ENCODE assay signal across 8 cellular contexts in the genomic region with DNA sequence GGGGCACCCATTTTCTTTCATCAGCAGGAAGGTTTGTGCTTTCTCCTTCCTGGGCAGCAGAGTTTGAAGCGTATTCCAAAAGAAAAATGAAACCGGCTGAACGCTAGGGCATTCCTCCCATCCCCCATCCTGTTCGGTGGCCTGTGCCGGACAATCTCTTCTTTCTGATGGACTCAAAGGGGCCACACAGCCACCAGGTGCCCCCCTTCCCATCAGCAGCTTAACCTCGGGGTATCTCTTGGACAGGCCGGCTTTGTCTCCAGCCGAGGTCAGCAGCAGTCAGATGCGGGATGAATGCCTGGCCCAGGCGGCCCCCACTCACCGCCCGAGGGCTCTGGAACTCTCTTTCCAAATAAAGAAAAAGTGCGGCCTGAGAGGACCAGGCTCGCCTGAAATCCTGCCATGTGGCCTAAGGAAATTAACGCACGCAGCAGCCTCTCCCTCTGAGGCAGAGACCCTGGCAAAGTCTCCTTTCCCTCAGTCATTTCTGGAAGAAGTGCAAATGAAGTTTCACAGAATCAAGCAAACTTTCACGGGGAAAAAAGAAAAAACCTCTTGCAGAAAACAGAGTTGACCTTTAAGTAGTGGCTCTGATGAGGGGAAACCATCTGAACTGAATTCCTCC.
DNase-seq lines count a peak whose midpoint lies in the region; ATAC-seq and TF ChIP-seq lines count a peak whose summit lies in the region.

No MANE protein-coding gene starts in this region.

- H3K9me2 ChIP-seq in GM23248 (ENCODE audit: insufficient read depth) = no peaks in the 10 kb centered on the region

- H3K4me2 ChIP-seq in GM23248 (ENCODE audit: unreplicated experiment) = peak overlapping the region; percentile 81

- H3K27me3 Mint-ChIP-seq in neural crest cell (ENCODE audit: low read depth) = peaks cover 4% of the 10 kb centered on the region

- H2AFZ ChIP-seq in GM23248 = no peak overlapping the region

- H3K9me3 Mint-ChIP-seq in neural crest cell = no peaks in the 10 kb centered on the region

- peaks cover 52% of the 10 kb centered on the region for H3F3A ChIP-seq in GM23248 (ENCODE audit: insufficient read depth)

- H3K27me3 ChIP-seq in GM23248 (replicated peaks; ENCODE audit: insufficient read depth) (no peaks in the 10 kb centered on the region), esophagus muscularis mucosa (no peaks in the 10 kb centered on the region)

- TF ChIP-seq POLR2A in esophagus muscularis mucosa (IDR thresholded peaks at IDR 0.05; ENCODE audit: low read depth) = no peak

- no peak for TF ChIP-seq EP300 in esophagus muscularis mucosa (IDR thresholded peaks at IDR 0.05)

- H3K4me3 ChIP-seq in GM23248 (peak overlapping the region; percentile 66), esophagus muscularis mucosa (peak overlapping the region; percentile 44 to 60 (median 46))

- DNase-seq in GM23248 = peak; percentile 66
- peak; percentile 99 for DNase-seq in SK-MEL-5 (ENCODE audit: low read depth, low spot score)
- no peak for DNase-seq in esophagus muscularis mucosa (ENCODE audit: extremely low spot score)
- peak; percentile 72 for DNase-seq in neural crest cell (ENCODE audit: low read depth, low spot score)
- DNase-seq in GM19238 (ENCODE audit: insufficient read length, low spot score) = no peak

- H3K9me3 ChIP-seq in GM23248 (ENCODE audit: low read depth) = no peaks in the 10 kb centered on the region
- H3K9me3 ChIP-seq in esophagus muscularis mucosa = no peaks in the 10 kb centered on the region

- TF ChIP-seq CTCF in esophagus muscularis mucosa (IDR thresholded peaks at IDR 0.05) = no peak
- TF ChIP-seq CTCF in neural crest cell (conservative IDR thresholded peaks at IDR 0.05) = no peak

- 2 to 4% methylated on average over 17 of the region's 17 CpGs for WGBS in GM23248 (ENCODE audit: low coverage in 1 of 2, low lambda C conversion rate in 2 of 2, missing lambda C conversion rate in 2 of 2), 2 experiments
- WGBS in esophagus muscularis mucosa = 15% methylated on average over 13 of the region's 17 CpGs

- peaks cover 63% of the 10 kb centered on the region for H3K4me1 ChIP-seq in GM23248 (ENCODE audit: insufficient read depth)
- peaks cover 67 to 95% (median 85%) of the 10 kb centered on the region in 4 donors for H3K4me1 ChIP-seq in esophagus muscularis mucosa

- in situ Hi-C loops in GM23248 (cut with MboI) (no loop called here), SK-MEL-5 (cut with HindIII; ENCODE audit: low pct_unique_long_range_greater_than_20kb, low sequenced_read_pairs) (no loop called here)

- H3K27ac Mint-ChIP-seq in neural crest cell (ENCODE audit: unreplicated experiment) = peak overlapping the region; percentile 99

- H4K20me1 ChIP-seq in GM23248 (ENCODE audit: insufficient read depth) = no peaks in the 10 kb centered on the region

- peak overlapping the region; percentile 83 for H3K4me3 Mint-ChIP-seq in neural crest cell

- peak overlapping the region; percentile 95 for H3K9ac ChIP-seq in GM23248

- intact Hi-C loops in esophagus muscularis mucosa (cut with DNase I) = loop anchor here (5.0 kb wide), 2 partner anchors 38 to 68 kb away; a partner anchor contains a TSS

- no peaks in the 10 kb centered on the region for H3K36me3 ChIP-seq in GM23248 (ENCODE audit: low read depth)
- no peaks in the 10 kb centered on the region for H3K36me3 ChIP-seq in esophagus muscularis mucosa

- ATAC-seq in HG02763 (IDR thresholded peaks at IDR 0.05; ENCODE audit: unreplicated experiment) (no peak), HG03159 (IDR thresholded peaks at IDR 0.05; ENCODE audit: unreplicated experiment) (no peak), GM21390 (IDR thresholded peaks at IDR 0.05; ENCODE audit: unreplicated experiment) (no peak)

- peaks cover 3% of the 10 kb centered on the region for H3K36me3 Mint-ChIP-seq in neural crest cell (ENCODE audit: low read depth)

- H3K4me1 Mint-ChIP-seq in neural crest cell = peaks cover 74% of the 10 kb centered on the region

- H3K27ac ChIP-seq in GM23248 (peak overlapping the region; percentile 100), esophagus muscularis mucosa (replicated peaks in 1 of 4) (peak overlapping the region; percentile 91 to 99 (median 96))

- peaks cover 65% of the 10 kb centered on the region for H3K79me2 ChIP-seq in GM23248 (ENCODE audit: insufficient read depth)

Comparison
In these comparisons a context has a peak if more than half of its experiments do, and no peak if none do; other contexts are left out.
1. DNase-seq: peak in GM23248 (single experiment), SK-MEL-5 (single experiment) and neural crest cell (single experiment); none in esophagus muscularis mucosa (single experiment) and GM19238 (single experiment).